ENCODE assay signal across 9 cellular contexts in the genomic region with DNA sequence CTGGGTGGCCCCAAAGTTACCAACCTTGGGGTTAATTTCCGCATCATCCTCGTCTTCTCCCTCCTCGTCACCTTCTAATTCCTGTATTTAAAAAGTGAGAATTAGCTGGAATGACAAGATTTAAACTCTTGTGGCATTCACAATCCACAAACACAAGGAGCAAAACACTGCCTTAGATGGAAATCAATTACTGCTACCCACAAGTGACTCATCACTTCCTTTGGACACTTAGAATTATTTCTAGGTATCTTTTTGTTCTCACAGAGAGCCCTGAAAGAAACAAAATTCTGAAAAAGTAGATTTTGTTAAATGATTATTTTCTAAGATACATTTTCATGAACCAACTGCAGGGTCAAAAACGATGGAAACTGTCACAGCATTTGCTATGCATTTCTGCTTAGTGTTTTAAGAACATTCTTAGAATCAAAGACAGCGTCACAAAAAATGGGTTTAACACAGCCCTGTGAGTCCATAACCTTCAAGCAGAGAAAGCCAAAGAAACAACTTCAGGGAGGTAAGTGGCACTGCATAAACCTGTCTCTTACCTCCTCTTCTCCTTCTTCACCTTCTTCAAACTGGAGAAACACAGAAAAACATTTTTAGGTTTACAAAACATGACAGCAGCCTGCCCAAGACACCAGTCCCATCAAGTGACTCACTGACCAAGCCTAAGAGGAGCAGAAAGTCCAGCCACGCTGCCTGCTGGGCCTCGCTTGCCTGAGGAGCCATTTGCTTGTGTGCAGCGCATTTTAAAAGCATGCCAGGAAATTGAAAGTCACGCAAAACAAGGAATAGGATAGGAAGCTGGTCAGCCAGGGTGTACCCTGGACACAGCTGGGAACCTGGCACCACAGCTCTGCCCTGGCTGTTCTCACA. TPM values are rescaled to one million over a fixed set of nuclear protein-coding genes. Genes with fewer than 3 reads are reported as not detected.
DNase-seq lines count a peak whose midpoint lies in the region; ATAC-seq and TF ChIP-seq lines count a peak whose summit lies in the region.
"Had no signal": no experiment of that assay in that cellular context is flagged by ENCODE, and none has a peak within 500 bp of the region (broad histone marks: within the 10 kb centered on the region; RNA-seq: fewer than 3 reads in every experiment).

No MANE protein-coding gene starts in this region.

- ATAC-seq in lower lobe of right lung, result no peak

- POLR2A ChIA-PET in CD4-positive, alpha-beta memory T cell (lab: Charles Lee; ENCODE audit: partially characterized antibody), result interaction anchor here (1.1 kb wide), 2 partner anchors 10 to 17 kb away, joined by 3 to 4 read pairs; no protein-coding TSS in a partner anchor

- DNase-seq in CD4-positive, alpha-beta memory T cell, result no peak
- DNase-seq in MG63 (peak; percentile 76), ascending aorta (ENCODE audit: low spot score in 2 of 2) (no peak), lower lobe of right lung (no peak), NCI-H1436 treated with DMSO at 0.1 percent for 48 hours (lab: John Stamatoyannopoulos, UW) (no peak), NCI-H446 (lab: John Stamatoyannopoulos, UW) (no peak)
- no peak for DNase-seq in effector CD8-positive, alpha-beta T cell (lab: John Stamatoyannopoulos, UW)
- no peak for DNase-seq in NK-92 treated with Interleukin-12 subunit alpha and Interleukin-12 subunit beta, amount 100 ng/mL, for 24 hours (lab: John Stamatoyannopoulos, UW)

- H3K27ac Mint-ChIP-seq in CD4-positive, alpha-beta memory T cell, result peak overlapping the region in 5 of 7 donors; percentile 21 to 83 (median 47)

- no peak overlapping the region for H3K4me3 ChIP-seq in CD4-positive, alpha-beta memory T cell (ENCODE audit: low read length in 2 of 2)
- H3K4me3 ChIP-seq in MG63 (no peak overlapping the region), ascending aorta (no peak overlapping the region), lower lobe of right lung (no peak overlapping the region)

- intact Hi-C loops in CD4-positive, alpha-beta memory T cell (cut with micrococcal nuclease), result no loop called here
- intact Hi-C loops in ascending aorta (cut with DNase I) (no loop called here), lower lobe of right lung (cut with DNase I) (no loop called here)

- H3K4me1 Mint-ChIP-seq in CD4-positive, alpha-beta memory T cell, result peaks cover 27 to 58% (median 40%) of the 10 kb centered on the region in 4 donors

- peaks cover 96% of the 10 kb centered on the region for H3K36me3 ChIP-seq in CD4-positive, alpha-beta memory T cell (ENCODE audit: insufficient read depth, low read length)
- H3K36me3 ChIP-seq in MG63, result peaks cover 47% of the 10 kb centered on the region
- peaks cover 76 to 84% of the 10 kb centered on the region in 2 donors for H3K36me3 ChIP-seq in ascending aorta
- peaks cover 100% of the 10 kb centered on the region for H3K36me3 ChIP-seq in lower lobe of right lung

- peaks cover 58 to 99% of the 10 kb centered on the region in 2 donors for H3K36me3 Mint-ChIP-seq in CD4-positive, alpha-beta memory T cell

- no peaks in the 10 kb centered on the region for H3K9me3 ChIP-seq in CD4-positive, alpha-beta memory T cell (ENCODE audit: control insufficient read depth in 1 of 2, low read length in 2 of 2)
- no peaks in the 10 kb centered on the region for H3K9me3 ChIP-seq in MG63
- no peaks in the 10 kb centered on the region for H3K9me3 ChIP-seq in ascending aorta
- H3K9me3 ChIP-seq in lower lobe of right lung, result no peaks in the 10 kb centered on the region

- CTCF ChIA-PET in CD4-positive, alpha-beta memory T cell (lab: Charles Lee; ENCODE audit: partially characterized antibody), result interaction anchor here (1.1 kb wide), 1 partner anchor 96 kb away, joined by 3 read pairs; no protein-coding TSS in a partner anchor

- no peaks in the 10 kb centered on the region for H3K27me3 ChIP-seq in CD4-positive, alpha-beta memory T cell (ENCODE audit: insufficient read depth, low read length)
- H3K27me3 ChIP-seq in MG63 (no peaks in the 10 kb centered on the region), ascending aorta (no peaks in the 10 kb centered on the region), lower lobe of right lung (ENCODE audit: low read depth) (no peaks in the 10 kb centered on the region)

- peak overlapping the region in 1 of 8 donors; percentile 15 for H3K4me3 Mint-ChIP-seq in CD4-positive, alpha-beta memory T cell

- H3K9me3 Mint-ChIP-seq in CD4-positive, alpha-beta memory T cell, result no peaks in the 10 kb centered on the region

- H3K27me3 Mint-ChIP-seq in CD4-positive, alpha-beta memory T cell, result no peaks in the 10 kb centered on the region

- H3K4me1 ChIP-seq in CD4-positive, alpha-beta memory T cell (ENCODE audit: insufficient read depth, low read length), result peaks cover 33% of the 10 kb centered on the region
- H3K4me1 ChIP-seq in ascending aorta (peaks cover 0 to 3% of the 10 kb centered on the region in 2 donors), lower lobe of right lung (peaks cover 5% of the 10 kb centered on the region)

- H3K27ac ChIP-seq in CD4-positive, alpha-beta memory T cell (ENCODE audit: low read depth, low read length), result no peak overlapping the region
- peak overlapping the region; percentile 32 to 34 for H3K27ac ChIP-seq in ascending aorta
- H3K27ac ChIP-seq in lower lobe of right lung, result peak overlapping the region; percentile 8

- no peak for TF ChIP-seq CTCF in ascending aorta (IDR thresholded peaks at IDR 0.05)
- no peak for TF ChIP-seq CTCF in lower lobe of right lung (IDR thresholded peaks at IDR 0.05)

RNA-seq across cellular contexts. Expression of a gene that starts 22.3 kb away (rescaled TPM):
- 1 to 10 TPM; 1.1 TPM for total RNA-seq in CD4-positive, alpha-beta memory T cell
- polyA plus RNA-seq in CD4-positive, alpha-beta memory T cell, result 1 to 10 TPM in 1 of 2 donors, under 1 TPM in 1; 0.58 to 1.9 TPM
- total RNA-seq in MG63 (2014; rRNA removed; shearing (Covaris generic); ENCODE audit: low replicate concordance), result 4.0 and 26.4 TPM in 2 replicates
- total RNA-seq in ascending aorta (not detected), lower lobe of right lung (7.2 TPM)
- total RNA-seq: frontal cortex had no signal

RNA-seq across cellular contexts. Expression of a gene that starts 40.7 kb away (rescaled TPM):
- 100 to 1,000 TPM; 299 to 303 TPM for total RNA-seq in CD4-positive, alpha-beta memory T cell
- polyA plus RNA-seq in CD4-positive, alpha-beta memory T cell, result 100 to 1,000 TPM; 153 to 160 TPM
- total RNA-seq in MG63 (2014; rRNA removed; shearing (Covaris generic); ENCODE audit: low replicate concordance), result 98.0 and 116 TPM in 2 replicates
- total RNA-seq in ascending aorta (54.5 TPM), lower lobe of right lung (96.8 TPM)
